In the genomic region with DNA sequence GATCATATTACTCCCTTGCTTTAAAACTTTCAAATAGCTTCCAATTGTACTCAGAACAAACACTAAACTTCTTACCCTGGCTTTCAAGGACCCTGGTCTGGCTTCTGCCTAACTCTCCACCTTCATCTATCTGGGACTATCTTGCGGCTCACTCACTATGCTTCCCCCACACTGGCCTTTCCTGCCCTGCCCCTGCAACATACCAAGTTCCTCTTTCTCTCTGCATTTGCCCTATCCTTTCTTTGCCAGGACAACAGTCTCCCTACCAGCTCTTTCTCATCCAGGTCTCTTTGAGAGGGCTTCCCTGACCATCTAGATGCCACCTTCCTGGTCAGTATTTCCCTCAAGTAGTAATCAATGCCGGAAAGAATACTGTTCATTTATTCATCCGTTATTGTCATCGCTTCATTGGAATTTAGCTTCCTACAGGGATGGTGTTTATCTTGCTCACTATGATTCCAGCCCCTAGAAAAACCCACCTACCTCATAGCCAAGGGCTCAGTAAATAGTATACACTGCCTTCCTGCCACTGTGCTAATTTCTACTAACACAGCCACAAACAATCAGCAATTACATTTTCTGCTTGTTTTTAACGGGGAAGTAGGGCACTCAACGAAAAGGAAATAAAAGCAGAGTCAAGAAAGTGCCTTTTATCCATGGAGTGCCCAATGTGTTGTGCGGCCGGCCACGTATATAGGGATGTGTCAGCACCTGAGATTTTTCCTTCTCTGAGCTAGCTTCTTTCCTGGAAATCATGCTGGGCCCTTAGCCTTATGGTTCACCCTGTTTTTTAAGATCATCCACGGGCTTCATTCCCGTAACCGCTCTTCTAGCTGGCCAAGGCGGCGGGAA, we compare ENCODE assay signal across 8 cellular contexts. TPM values are rescaled to one million over a fixed set of nuclear protein-coding genes. Genes with fewer than 3 reads are reported as not detected.
DNase-seq lines count a peak whose midpoint lies in the region; ATAC-seq and TF ChIP-seq lines count a peak whose summit lies in the region.

No MANE protein-coding gene starts in this region.

- ATAC-seq in CD4-positive, alpha-beta T cell (ENCODE audit: poor library complexity), result peak; percentile 8
- ATAC-seq in HG03565 (IDR thresholded peaks at IDR 0.05; ENCODE audit: unreplicated experiment), result peak; percentile 3

- peak overlapping the region; percentile 31 for H2BK5ac ChIP-seq in mesendoderm (ENCODE audit: low read length)

- no peak for TF ChIP-seq CTCF in CD4-positive, alpha-beta T cell (IDR thresholded peaks at IDR 0.05)
- TF ChIP-seq CTCF in GM20000 (IDR thresholded peaks at IDR 0.05; ENCODE audit: extremely low read depth, missing control alignments) (no peak), astrocyte of the spinal cord (IDR thresholded peaks at IDR 0.05; ENCODE audit: low read depth, low read length) (no peak)

- CTCF ChIA-PET in CD4-positive, alpha-beta T cell (lab: Charles Lee), result interaction anchor here (1.0 to 2.4 kb wide), 4 partner anchors 11 to 986 kb away, joined by 3 to 8 read pairs (median 4); a partner anchor contains a TSS

- WGBS in mesendoderm (ENCODE audit: extremely low coverage, insufficient coverage, low lambda C conversion rate), result no CpG with 5 or more reads among the region's 14 CpGs

- in situ Hi-C loops in astrocyte of the spinal cord (cut with HindIII; ENCODE audit: low sequenced_read_pairs), result no loop called here

- H2BK120ac ChIP-seq in mesendoderm (ENCODE audit: low read depth, low read length), result no peak overlapping the region

- H3K18ac ChIP-seq in mesendoderm (ENCODE audit: low read length), result peak overlapping the region; percentile 77

- intact Hi-C loops in CD4-positive, alpha-beta T cell (cut with DNase I, micrococcal nuclease), result loop anchor here in 1 of 2 experiments (5.0 to 10.0 kb wide), 4 partner anchors 305 to 1125 kb away; a partner anchor contains a TSS

- peak overlapping the region; percentile 92 for H3K9ac ChIP-seq in mesendoderm (ENCODE audit: low read length)

- no peaks in the 10 kb centered on the region for H3K27me3 ChIP-seq in CD4-positive, alpha-beta T cell (ENCODE audit: control insufficient read depth, insufficient read depth, low read length)
- H3K27me3 ChIP-seq in mesendoderm (ENCODE audit: insufficient read depth, low read length, poor library complexity), result no peaks in the 10 kb centered on the region

- H3K36me3 Mint-ChIP-seq in CD4-positive, alpha-beta T cell (ENCODE audit: low read depth), result peaks cover 5% of the 10 kb centered on the region

- H3K27me3 Mint-ChIP-seq in CD4-positive, alpha-beta T cell, result no peaks in the 10 kb centered on the region

- H3K9me3 ChIP-seq in CD4-positive, alpha-beta T cell (ENCODE audit: control insufficient read depth, low read length), result no peaks in the 10 kb centered on the region

- no peaks in the 10 kb centered on the region for H3K9me3 Mint-ChIP-seq in CD4-positive, alpha-beta T cell

- H3K56ac ChIP-seq in mesendoderm (ENCODE audit: low read length), result peak overlapping the region; percentile 89

- no peak for DNase-seq in CD4-positive, alpha-beta T cell
- peak; percentile 10 for DNase-seq in GM20000 (ENCODE audit: low spot score)
- no peak for DNase-seq in astrocyte of the spinal cord (ENCODE audit: low read depth, low spot score)
- DNase-seq in mesendoderm, result peak; percentile 10
- DNase-seq in NCI-H2081 (lab: John Stamatoyannopoulos, UW), result no peak
- no peak for DNase-seq in COLO668 (lab: John Stamatoyannopoulos, UW; ENCODE audit: unreplicated experiment)
- DNase-seq in cortex of kidney (lab: John Stamatoyannopoulos, UW), result no peak

- peaks cover 4% of the 10 kb centered on the region for H3K79me1 ChIP-seq in mesendoderm (ENCODE audit: low read length)

- peak overlapping the region; percentile 7 for H3K23ac ChIP-seq in mesendoderm (ENCODE audit: low read length)

- peaks cover 4% of the 10 kb centered on the region for H3K4me1 ChIP-seq in mesendoderm (ENCODE audit: control insufficient read depth, low read depth, low read length)

- H3K4me3 ChIP-seq in astrocyte of the spinal cord (ENCODE audit: low read depth, low read length) (peak overlapping the region; percentile 76), mesendoderm (ENCODE audit: low read length) (peak overlapping the region; percentile 32)

- no peak overlapping the region for H2AK5ac ChIP-seq in mesendoderm (ENCODE audit: low read length)

- H3K27ac ChIP-seq in CD4-positive, alpha-beta T cell (ENCODE audit: low read depth, low read length), result no peak overlapping the region
- H3K27ac ChIP-seq in mesendoderm (ENCODE audit: low read depth, low read length), result no peak overlapping the region

- H3K79me2 ChIP-seq in mesendoderm (ENCODE audit: control insufficient read depth, insufficient read depth, low read length), result peaks cover 9% of the 10 kb centered on the region

- H3K27ac Mint-ChIP-seq in CD4-positive, alpha-beta T cell, result no peak overlapping the region

- H3K4me3 Mint-ChIP-seq in CD4-positive, alpha-beta T cell, result no peak overlapping the region

- H3K36me3 ChIP-seq in mesendoderm (ENCODE audit: control insufficient read depth, insufficient read depth, low read length), result no peaks in the 10 kb centered on the region

- H3K4me1 Mint-ChIP-seq in CD4-positive, alpha-beta T cell (ENCODE audit: low read depth), result peaks cover 25% of the 10 kb centered on the region

- H3K4me2 ChIP-seq in mesendoderm (ENCODE audit: low read length), result peak overlapping the region; percentile 56

- no peak overlapping the region for H4K8ac ChIP-seq in mesendoderm (ENCODE audit: low read depth, low read length)

- H2BK15ac ChIP-seq in mesendoderm (replicated peaks; ENCODE audit: low read depth), result no peak overlapping the region

- POLR2A ChIA-PET in CD4-positive, alpha-beta T cell (lab: Charles Lee), result interaction anchor here (0.6 to 2.4 kb wide), 3 partner anchors 292 to 386 kb away, joined by 3 to 10 read pairs (median 3); a partner anchor contains a TSS

- H3K4ac ChIP-seq in mesendoderm (ENCODE audit: low read depth, low read length), result no peak overlapping the region

- H4K5ac ChIP-seq in mesendoderm (ENCODE audit: low read length), result peak overlapping the region; percentile 37

RNA-seq across cellular contexts. Expression of a gene that starts 0.5 kb away (rescaled TPM):
- 1 to 10 TPM; 4.2 to 4.8 TPM for total RNA-seq in CD4-positive, alpha-beta T cell
- polyA plus RNA-seq in mesendoderm (2013, experiment 1 of 2), result 25.9 TPM
- 25.5 TPM for polyA plus RNA-seq in mesendoderm (2013, experiment 2 of 2)

Comparison
In these comparisons a context has a peak if more than half of its experiments do, and no peak if none do; other contexts are left out.
1. DNase-seq: peak in GM20000 (single experiment) and mesendoderm (single experiment); none in CD4-positive, alpha-beta T cell (0 of 10), astrocyte of the spinal cord (single experiment), NCI-H2081 (0 of 2), COLO668 (single experiment) and cortex of kidney (single experiment).